In genomic region chr2:979286-979928, GRCh38 we compare ENCODE assay signal across 17 cellular contexts. TPM values are rescaled to one million over a fixed set of nuclear protein-coding genes. Genes with fewer than 3 reads are reported as not detected.
DNase-seq lines count a peak whose midpoint lies in the region; ATAC-seq lines count a peak whose summit lies in the region.
"Had no signal": no experiment of that assay in that cellular context is flagged by ENCODE, and none has a peak within 500 bp of the region (broad histone marks: within the 10 kb centered on the region; RNA-seq: fewer than 3 reads in every experiment).

No MANE protein-coding gene starts in this region.

- no peaks in the 10 kb centered on the region for H3K36me3 ChIP-seq in aorta (ENCODE audit: control insufficient read depth in 1 of 2, insufficient read depth in 2 of 2, low read length in 1 of 2)
- H3K36me3 ChIP-seq: Peyer's patch, tibial artery had no signal

- H3K4me3 Mint-ChIP-seq in stimulated activated naive CD8-positive, alpha-beta T cell treated with anti-CD3 and anti-CD28 coated beads, Interleukin-15, Interleukin-2, amounts not matched to agents 100 ng/mL and 50 ng/mL, for 24 hours = peak overlapping the region; percentile 6
- H3K4me3 Mint-ChIP-seq in activated naive CD8-positive, alpha-beta T cell treated with anti-CD3 and anti-CD28 coated beads, Interleukin-2, amount 50 U/mL, for 24 hours = no peak overlapping the region

- ATAC-seq in stimulated activated naive CD8-positive, alpha-beta T cell treated with anti-CD3 and anti-CD28 coated beads, Interleukin-15, Interleukin-2, amounts not matched to agents 100 U/mL and 50 U/mL, for 24 hours = no peak
- ATAC-seq in HG02884 (IDR thresholded peaks at IDR 0.05; ENCODE audit: unreplicated experiment) (peak; percentile 49), aorta (ENCODE audit: low FRiP score) (no peak)
- ATAC-seq in activated naive CD8-positive, alpha-beta T cell treated with anti-CD3 and anti-CD28 coated beads, Interleukin-2, amount 50 U/mL, for 24 hours = no peak
- ATAC-seq in activated naive CD4-positive, alpha-beta T cell treated with anti-CD3 and anti-CD28 coated beads, Interleukin-2, amount 50 U/mL, for 72 hours = no peak
- ATAC-seq: HCT116, T-cell had no signal

- H3K27me3 ChIP-seq in aorta (ENCODE audit: control insufficient read depth in 1 of 2, insufficient read depth in 2 of 2, low read length in 1 of 2) = peaks cover 0 to under 1% of the 10 kb centered on the region in 2 donors
- H3K27me3 ChIP-seq: Peyer's patch had no signal

- DNase-seq in stimulated activated naive CD8-positive, alpha-beta T cell treated with anti-CD3 and anti-CD28 coated beads, Interleukin-15, Interleukin-2, amounts not matched to agents 100 U/mL and 50 U/mL, for 24 hours = no peak
- DNase-seq in activated naive CD8-positive, alpha-beta T cell treated with anti-CD3 and anti-CD28 coated beads, Interleukin-2, amount 50 U/mL, for 24 hours = no peak
- peak; percentile 16 for DNase-seq in superior temporal gyrus (ENCODE audit: extremely low spot score)
- DNase-seq in aorta = no peak
- no peak for DNase-seq in DMS153 treated with DMSO at 0.1 percent for 48 hours (lab: John Stamatoyannopoulos, UW; ENCODE audit: unreplicated experiment)
- DNase-seq in activated naive CD4-positive, alpha-beta T cell treated with anti-CD3 and anti-CD28 coated beads, Interleukin-2, amount 50 U/mL, for 72 hours (ENCODE audit: low spot score in 2 of 2) = no peak
- DNase-seq: activated CD4-positive, CD25-positive, alpha-beta regulatory T cell treated with anti-CD3 and anti-CD28 coated beads, Interleukin-2, amount 50 U/mL, for 72 hours; Calu3; cerebellar nuclear complex; Peyer's patch; T-cell; tibial artery had no signal

- H3K27ac Mint-ChIP-seq in stimulated activated naive CD8-positive, alpha-beta T cell treated with anti-CD3 and anti-CD28 coated beads, Interleukin-15, Interleukin-2, amounts not matched to agents 100 ng/mL and 50 ng/mL, for 24 hours = peak overlapping the region; percentile 7
- peak overlapping the region; percentile 16 for H3K27ac Mint-ChIP-seq in activated naive CD8-positive, alpha-beta T cell treated with anti-CD3 and anti-CD28 coated beads, Interleukin-2, amount 50 U/mL, for 24 hours
- no peak overlapping the region for H3K27ac Mint-ChIP-seq in activated naive CD4-positive, alpha-beta T cell treated with anti-CD3 and anti-CD28 coated beads, Interleukin-2, amount 50 U/mL, for 72 hours
- H3K27ac Mint-ChIP-seq: progenitor cell of endocrine pancreas, T-cell had no signal

- no peaks in the 10 kb centered on the region for H3K36me3 Mint-ChIP-seq in stimulated activated naive CD8-positive, alpha-beta T cell treated with anti-CD3 and anti-CD28 coated beads, Interleukin-15, Interleukin-2, amounts not matched to agents 100 ng/mL and 50 ng/mL, for 24 hours (ENCODE audit: low read depth)
- no peaks in the 10 kb centered on the region for H3K36me3 Mint-ChIP-seq in activated naive CD8-positive, alpha-beta T cell treated with anti-CD3 and anti-CD28 coated beads, Interleukin-2, amount 50 U/mL, for 24 hours (ENCODE audit: low read depth)
- H3K36me3 Mint-ChIP-seq in activated naive CD4-positive, alpha-beta T cell treated with anti-CD3 and anti-CD28 coated beads, Interleukin-2, amount 50 U/mL, for 72 hours = peaks cover 0 to 6% of the 10 kb centered on the region in 2 donors
- H3K36me3 Mint-ChIP-seq: T-cell had no signal

- no peaks in the 10 kb centered on the region for H3K9me3 ChIP-seq in aorta (ENCODE audit: control insufficient read depth, low read length)
- H3K9me3 ChIP-seq: Peyer's patch, tibial artery had no signal

- no peak overlapping the region for H3K4me3 ChIP-seq in aorta (ENCODE audit: low read length in 2 of 2)
- H3K4me3 ChIP-seq: Peyer's patch, tibial artery had no signal

- peaks cover 65% of the 10 kb centered on the region for H3K4me1 Mint-ChIP-seq in stimulated activated naive CD8-positive, alpha-beta T cell treated with anti-CD3 and anti-CD28 coated beads, Interleukin-15, Interleukin-2, amounts not matched to agents 100 ng/mL and 50 ng/mL, for 24 hours (ENCODE audit: low read depth)
- H3K4me1 Mint-ChIP-seq in activated naive CD8-positive, alpha-beta T cell treated with anti-CD3 and anti-CD28 coated beads, Interleukin-2, amount 50 U/mL, for 24 hours = peaks cover 51% of the 10 kb centered on the region

- no peaks in the 10 kb centered on the region for H3K4me1 ChIP-seq in aorta (ENCODE audit: control insufficient read depth in 1 of 2, insufficient read depth in 2 of 2, low read length in 2 of 2)
- H3K4me1 ChIP-seq: Peyer's patch, tibial artery had no signal

- no peak overlapping the region for H3K27ac ChIP-seq in aorta (ENCODE audit: low read depth in 1 of 2, low read length in 2 of 2)
- H3K27ac ChIP-seq: Peyer's patch, tibial artery had no signal

- H3K27me3 Mint-ChIP-seq in stimulated activated naive CD8-positive, alpha-beta T cell treated with anti-CD3 and anti-CD28 coated beads, Interleukin-15, Interleukin-2, amounts not matched to agents 100 ng/mL and 50 ng/mL, for 24 hours = peaks cover 10% of the 10 kb centered on the region
- H3K27me3 Mint-ChIP-seq in activated naive CD8-positive, alpha-beta T cell treated with anti-CD3 and anti-CD28 coated beads, Interleukin-2, amount 50 U/mL, for 24 hours = no peaks in the 10 kb centered on the region

- intact Hi-C loops in aorta (cut with DNase I) = no loop called here

- WGBS in aorta, 2 donors = 69 to 74% methylated on average over 8 of the region's 8 CpGs

- no peaks in the 10 kb centered on the region for H3K9me3 Mint-ChIP-seq in stimulated activated naive CD8-positive, alpha-beta T cell treated with anti-CD3 and anti-CD28 coated beads, Interleukin-15, Interleukin-2, amounts not matched to agents 100 ng/mL and 50 ng/mL, for 24 hours
- H3K9me3 Mint-ChIP-seq in activated naive CD8-positive, alpha-beta T cell treated with anti-CD3 and anti-CD28 coated beads, Interleukin-2, amount 50 U/mL, for 24 hours = no peaks in the 10 kb centered on the region
- peaks cover 3 to 4% of the 10 kb centered on the region in 2 donors for H3K9me3 Mint-ChIP-seq in activated naive CD4-positive, alpha-beta T cell treated with anti-CD3 and anti-CD28 coated beads, Interleukin-2, amount 50 U/mL, for 72 hours
- H3K9me3 Mint-ChIP-seq: T-cell had no signal

RNA-seq across cellular contexts. Expression of gene SNTG2, which starts 28.8 kb away (rescaled TPM):
- total RNA-seq in aorta = 1 to 10 TPM; 4.5 to 7.0 TPM
- polyA plus RNA-seq in aorta = not detected
- 1 to 10 TPM in 1 of 2 donors, under 1 TPM in 1; 0.27 to 2.6 TPM for total RNA-seq in activated naive CD4-positive, alpha-beta T cell treated with anti-CD3 and anti-CD28 coated beads, Interleukin-2, amount 50 U/mL, for 72 hours
- total RNA-seq: Calu3, HT-29 had no signal

Comparison
In these comparisons a context has a peak if more than half of its experiments do, and no peak if none do; other contexts are left out.
1. H3K27ac Mint-ChIP-seq: peak in stimulated activated naive CD8-positive, alpha-beta T cell treated with anti-CD3 and anti-CD28 coated beads, Interleukin-15, Interleukin-2, amounts not matched to agents 100 ng/mL and 50 ng/mL, for 24 hours (single experiment) and activated naive CD8-positive, alpha-beta T cell treated with anti-CD3 and anti-CD28 coated beads, Interleukin-2, amount 50 U/mL, for 24 hours (single experiment); none in activated naive CD4-positive, alpha-beta T cell treated with anti-CD3 and anti-CD28 coated beads, Interleukin-2, amount 50 U/mL, for 72 hours (0 of 2).